12 cellular contexts compared by ENCODE assay signal in the genomic region with DNA sequence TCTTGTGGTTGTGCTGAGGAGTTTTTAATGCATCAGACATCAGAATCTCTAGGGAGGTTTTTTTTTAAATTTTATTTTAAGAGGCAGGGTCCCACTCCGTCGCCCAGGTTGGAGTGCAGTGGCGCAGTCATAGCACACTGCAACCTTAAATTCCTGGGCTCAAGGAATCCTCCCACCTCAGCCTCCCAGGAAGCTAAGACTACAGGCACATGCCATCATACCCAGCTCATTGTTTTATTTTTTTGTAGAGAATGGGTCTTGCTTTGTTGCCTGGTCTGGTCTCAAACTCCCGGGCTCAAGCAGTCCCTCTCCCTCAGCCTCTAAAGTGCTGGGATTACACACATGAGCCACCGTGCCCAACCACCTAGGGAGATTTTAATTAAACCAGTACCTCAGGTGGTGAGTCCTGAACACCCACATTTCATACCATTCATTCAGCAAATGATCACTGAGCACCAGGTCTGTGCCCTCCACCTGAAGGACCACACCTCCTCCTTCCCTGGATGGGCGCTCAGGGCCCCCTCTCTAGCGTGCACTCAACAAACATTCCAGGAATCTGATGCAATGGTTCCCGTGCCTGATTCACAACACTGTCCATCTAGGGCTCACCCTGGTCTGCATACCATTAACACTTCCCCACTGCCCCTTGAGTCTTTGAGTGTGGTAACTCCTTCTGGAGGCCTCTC. TPM values are rescaled to one million over a fixed set of nuclear protein-coding genes. Genes with fewer than 3 reads are reported as not detected.
DNase-seq lines count a peak whose midpoint lies in the region; ATAC-seq, FAIRE-seq and TF ChIP-seq lines count a peak whose summit lies in the region.
"Had no signal": no experiment of that assay in that cellular context is flagged by ENCODE, and none has a peak within 500 bp of the region (broad histone marks: within the 10 kb centered on the region; RNA-seq: fewer than 3 reads in every experiment).

No MANE protein-coding gene starts in this region.

- ATAC-seq in memory B cell (ENCODE audit: low read depth) = no peak
- no peak for ATAC-seq in HG03045 (IDR thresholded peaks at IDR 0.05; ENCODE audit: unreplicated experiment)
- ATAC-seq: left colon had no signal

- FAIRE-seq in bronchial epithelial cell (lab: Jason Lieb, UNC) = no peak
- no peak for FAIRE-seq in H54 (lab: Jason Lieb, UNC)

- H3K4me1 Mint-ChIP-seq in memory B cell = peaks cover 30% of the 10 kb centered on the region

- POLR2A ChIA-PET in A673 (lab: Charles Lee; ENCODE audit: low non-redundant PET) = no interaction called here

- H3K36me3 Mint-ChIP-seq in memory B cell = no peaks in the 10 kb centered on the region

- DNase-seq in AG08395 (ENCODE audit: low spot score) (peak; percentile 55), HCEC 1CT (peak; percentile 66), bronchial epithelial cell (ENCODE audit: low read depth) (peak; percentile 79), memory B cell (ENCODE audit: low spot score in 2 of 2) (no peak), H54 (ENCODE audit: insufficient read length, low spot score) (no peak), MV-4-11 (lab: John Stamatoyannopoulos, UW) (no peak), A673 (ENCODE audit: low spot score) (no peak)
- DNase-seq: activated CD4-positive, alpha-beta T cell treated with anti-CD3 and anti-CD28 coated beads, Interleukin-2, amount 10 ng/mL, durations not matched to agents 7 days and 5 days; erythroblast; left colon; SJCRH30 had no signal

- TF ChIP-seq CTCF in bronchial epithelial cell (IDR thresholded peaks at IDR 0.05; ENCODE audit: insufficient read depth, low read length, severe bottlenecking) (no peak), A673 (conservative IDR thresholded peaks at IDR 0.05; ENCODE audit: low read depth, low read length) (no peak)

- CTCF ChIA-PET in A673 (lab: Charles Lee) = no interaction called here

- H3K27me3 Mint-ChIP-seq in memory B cell = no peaks in the 10 kb centered on the region
- H3K27me3 Mint-ChIP-seq: activated CD4-positive, alpha-beta T cell treated with anti-CD3 and anti-CD28 coated beads, Interleukin-2, amount 10 ng/mL, durations not matched to agents 7 days and 5 days had no signal

- no peaks in the 10 kb centered on the region for H3K4me1 ChIP-seq in A673 (ENCODE audit: insufficient read depth, low read length, poor library complexity, severe bottlenecking)

- TF ChIP-seq POLR2A in H54 (IDR thresholded peaks at IDR 0.05; ENCODE audit: low read depth, low read length) = no peak

- H3K27ac ChIP-seq in A673 (ENCODE audit: low read depth, low read length, poor library complexity, severe bottlenecking) = no peak overlapping the region
- H3K27ac ChIP-seq: SJCRH30 had no signal

- H3K27me3 ChIP-seq in bronchial epithelial cell (ENCODE audit: control insufficient read depth, insufficient read depth, low read length) (no peaks in the 10 kb centered on the region), A673 (replicated peaks; ENCODE audit: insufficient read depth, low read depth, low read length, poor library complexity) (no peaks in the 10 kb centered on the region)
- H3K27me3 ChIP-seq: SJCRH30 had no signal

- intact Hi-C loops in A673 (cut with micrococcal nuclease; ENCODE audit: unreplicated experiment) = no loop called here

- no peak overlapping the region for H3K4me3 ChIP-seq in bronchial epithelial cell (ENCODE audit: low read depth, low read length)
- H3K4me3 ChIP-seq in A673 (ENCODE audit: low read depth, low read length, poor library complexity, severe bottlenecking) = no peak overlapping the region
- H3K4me3 ChIP-seq: SJCRH30 had no signal

- H3K4me3 Mint-ChIP-seq in memory B cell = no peak overlapping the region
- H3K4me3 Mint-ChIP-seq: activated CD4-positive, alpha-beta T cell treated with anti-CD3 and anti-CD28 coated beads, Interleukin-2, amount 10 ng/mL, durations not matched to agents 7 days and 5 days had no signal

- no peaks in the 10 kb centered on the region for H3K9me3 ChIP-seq in A673 (ENCODE audit: low read depth, low read length, poor library complexity, severe bottlenecking)
- H3K9me3 ChIP-seq: SJCRH30 had no signal

- no peaks in the 10 kb centered on the region for H3K9me3 Mint-ChIP-seq in memory B cell
- H3K9me3 Mint-ChIP-seq: activated CD4-positive, alpha-beta T cell treated with anti-CD3 and anti-CD28 coated beads, Interleukin-2, amount 10 ng/mL, durations not matched to agents 7 days and 5 days had no signal

- peak overlapping the region; percentile 10 for H3K27ac Mint-ChIP-seq in memory B cell

- H3K36me3 ChIP-seq in bronchial epithelial cell (ENCODE audit: control insufficient read depth, insufficient read depth, low read length) (no peaks in the 10 kb centered on the region), A673 (ENCODE audit: insufficient read depth, low read length, poor library complexity, severe bottlenecking) (no peaks in the 10 kb centered on the region)
- H3K36me3 ChIP-seq: SJCRH30 had no signal

- BruUV-seq in A673 (replicated peaks; lab: Mats Ljungman, UMichigan) = no TSS peak

RNA-seq across cellular contexts. Expression of gene MYH9, which starts 9.5 kb away (rescaled TPM):
- total RNA-seq in bronchial epithelial cell (378 and 611 TPM in 2 replicates), A673 (2021) (290 and 323 TPM in 2 replicates)

Comparison
In these comparisons a context has a peak if more than half of its experiments do, and no peak if none do; other contexts are left out.
1. DNase-seq: peak in AG08395 (single experiment), HCEC 1CT (single experiment) and bronchial epithelial cell (single experiment); none in memory B cell (0 of 2), H54 (single experiment), MV-4-11 (single experiment) and A673 (single experiment).